9 cellular contexts compared by ENCODE assay signal in the genomic region with DNA sequence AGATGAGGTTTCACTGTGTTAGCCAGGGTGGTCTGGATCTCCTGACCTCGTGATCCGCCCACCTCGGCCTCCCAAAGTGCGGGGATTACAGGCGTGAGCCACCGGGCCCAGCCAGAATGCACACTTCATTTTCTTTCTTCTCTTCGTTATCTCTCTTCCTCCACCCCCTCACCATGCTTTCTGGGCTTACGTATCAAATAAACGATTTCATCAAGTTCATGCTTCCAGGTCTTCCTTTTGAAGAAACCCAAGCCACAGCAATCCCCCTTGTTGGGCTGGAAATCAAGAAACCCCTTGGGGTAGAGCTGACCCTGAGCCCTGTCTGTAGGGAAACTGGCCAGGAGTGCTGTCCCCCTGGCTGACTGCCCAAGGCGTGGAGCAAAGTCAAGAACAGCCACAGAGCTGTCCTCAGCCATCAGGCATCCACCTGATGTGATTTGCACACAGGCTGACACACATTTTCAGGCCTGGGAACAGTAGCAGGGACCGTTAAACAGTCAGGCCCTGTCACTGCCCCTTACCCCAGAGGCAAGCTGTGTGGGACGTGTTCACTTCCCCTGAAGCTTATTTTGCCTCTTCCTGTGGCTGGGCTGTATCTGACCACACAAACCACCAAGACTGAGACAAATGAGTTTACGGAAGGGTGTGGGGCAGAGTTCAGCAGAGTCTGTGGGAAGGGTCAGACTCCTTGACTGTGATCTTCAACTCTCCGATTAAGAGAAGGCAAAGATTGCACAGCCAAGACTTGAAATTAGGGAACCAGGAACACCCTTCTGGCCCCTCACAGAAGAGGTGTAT. TPM values are rescaled to one million over a fixed set of nuclear protein-coding genes. Genes with fewer than 3 reads are reported as not detected.
DNase-seq lines count a peak whose midpoint lies in the region; ATAC-seq, FAIRE-seq and TF ChIP-seq lines count a peak whose summit lies in the region.
"Had no signal": no experiment of that assay in that cellular context is flagged by ENCODE, and none has a peak within 500 bp of the region (broad histone marks: within the 10 kb centered on the region; RNA-seq: fewer than 3 reads in every experiment).

No MANE protein-coding gene starts in this region.

- POLR2A ChIA-PET in PC-3 (lab: Charles Lee; ENCODE audit: unreplicated experiment), result interaction anchor here (0.5 kb wide), 1 partner anchor 845 kb away, joined by 3 read pairs; no protein-coding TSS in a partner anchor

- no peak for FAIRE-seq in astrocyte (lab: Jason Lieb, UNC)

- ATAC-seq in GM18868 (IDR thresholded peaks at IDR 0.05; ENCODE audit: unreplicated experiment) (peak; percentile 99), HG02938 (IDR thresholded peaks at IDR 0.05; ENCODE audit: unreplicated experiment) (peak; percentile 99), PC-3 (peak; percentile 90)

- H3K27ac Mint-ChIP-seq in astrocyte (ENCODE audit: unreplicated experiment), result peak overlapping the region; percentile 10

- H2AK5ac ChIP-seq in mesendoderm (ENCODE audit: low read length), result no peak overlapping the region

- no peaks in the 10 kb centered on the region for H3K9me2 ChIP-seq in PC-3 (replicated peaks; ENCODE audit: low read length)

- no peaks in the 10 kb centered on the region for H3K27me3 ChIP-seq in PC-3 (ENCODE audit: low read length)
- peaks cover 23% of the 10 kb centered on the region for H3K27me3 ChIP-seq in astrocyte (ENCODE audit: insufficient read depth, low read length)
- H3K27me3 ChIP-seq in mesendoderm (ENCODE audit: insufficient read depth, low read length, poor library complexity), result no peaks in the 10 kb centered on the region
- peaks cover 0 to 8% of the 10 kb centered on the region in 2 donors for H3K27me3 ChIP-seq in tibial nerve

- peak in 1 of 2 donors; percentile 31 for TF ChIP-seq EP300 in tibial nerve (IDR thresholded peaks at IDR 0.05)

- WGBS in mesendoderm (ENCODE audit: extremely low coverage, insufficient coverage, low lambda C conversion rate), result no CpG with 5 or more reads among the region's 14 CpGs
- 44 to 45% methylated on average over 14 of the region's 14 CpGs for WGBS in tibial nerve, 2 donors

- peaks cover 13% of the 10 kb centered on the region for H3K4me1 Mint-ChIP-seq in astrocyte (ENCODE audit: low read depth, unreplicated experiment)

- H3K4me1 ChIP-seq in PC-3 (ENCODE audit: insufficient read depth, low read length) (peaks cover 10% of the 10 kb centered on the region), astrocyte (ENCODE audit: insufficient read depth, low read length) (peaks cover 13% of the 10 kb centered on the region), mesendoderm (ENCODE audit: control insufficient read depth, low read depth, low read length) (no peaks in the 10 kb centered on the region), tibial nerve (peaks cover 0 to 13% (median 10%) of the 10 kb centered on the region in 4 donors)

- H3K27me3 Mint-ChIP-seq in astrocyte (ENCODE audit: low read depth, unreplicated experiment), result peaks cover 35% of the 10 kb centered on the region

- no peak overlapping the region for H3K9ac ChIP-seq in PC-3 (ENCODE audit: low read length)
- no peak overlapping the region for H3K9ac ChIP-seq in astrocyte (ENCODE audit: low read length)
- H3K9ac ChIP-seq in mesendoderm (ENCODE audit: low read length), result no peak overlapping the region

- H3K79me2 ChIP-seq in PC-3 (ENCODE audit: low read length), result no peaks in the 10 kb centered on the region
- H3K79me2 ChIP-seq in astrocyte (ENCODE audit: insufficient read depth, low read length), result no peaks in the 10 kb centered on the region
- H3K79me2 ChIP-seq in mesendoderm (ENCODE audit: control insufficient read depth, insufficient read depth, low read length), result no peaks in the 10 kb centered on the region

- DNase-seq in PC-3 (peak; percentile 67), astrocyte (ENCODE audit: low read depth) (peak; percentile 83), mesendoderm (no peak), tibial nerve (ENCODE audit: low spot score in 2 of 2) (no peak), retina (no peak), NCI-H526 treated with DMSO at 0.1 percent for 48 hours (lab: John Stamatoyannopoulos, UW) (no peak)

- no peak overlapping the region for H2BK120ac ChIP-seq in mesendoderm (ENCODE audit: low read depth, low read length)

- intact Hi-C loops in PC-3 (cut with micrococcal nuclease), result no loop called here

- TF ChIP-seq CTCF in PC-3 (conservative IDR thresholded peaks at IDR 0.05; ENCODE audit: low read depth, low read length) (no peak), astrocyte (IDR thresholded peaks at IDR 0.05; ENCODE audit: insufficient read depth, low read depth, low read length) (no peak), tibial nerve (IDR thresholded peaks at IDR 0.05) (no peak)

- CTCF ChIA-PET in PC-3 (lab: Charles Lee), result interaction anchor here (0.7 kb wide), 1 partner anchor 20 kb away, joined by 3 read pairs; no protein-coding TSS in a partner anchor

- BruUV-seq in PC-3 (replicated peaks; lab: Mats Ljungman, UMichigan), result no TSS peak

- no peak overlapping the region for H3K4me3 Mint-ChIP-seq in astrocyte (ENCODE audit: unreplicated experiment)

- no peak overlapping the region for H3K4ac ChIP-seq in mesendoderm (ENCODE audit: low read depth, low read length)

- H3K4me2 ChIP-seq in PC-3 (ENCODE audit: low read length) (peak overlapping the region; percentile 58), astrocyte (ENCODE audit: low read length) (peak overlapping the region; percentile 68), mesendoderm (ENCODE audit: low read length) (no peak overlapping the region)

- peaks cover 22% of the 10 kb centered on the region for H3K9me3 Mint-ChIP-seq in astrocyte (ENCODE audit: unreplicated experiment)

- H4K8ac ChIP-seq in mesendoderm (ENCODE audit: low read depth, low read length), result no peak overlapping the region

- H4K20me1 ChIP-seq in PC-3 (ENCODE audit: low read length) (no peaks in the 10 kb centered on the region), astrocyte (ENCODE audit: insufficient read depth, low read length) (peaks cover 4% of the 10 kb centered on the region)

- no peak overlapping the region for H2BK5ac ChIP-seq in mesendoderm (ENCODE audit: low read length)

- no peak overlapping the region for H2BK15ac ChIP-seq in mesendoderm (replicated peaks; ENCODE audit: low read depth)

- peaks cover 8% of the 10 kb centered on the region for H3K36me3 Mint-ChIP-seq in astrocyte (ENCODE audit: low read depth, unreplicated experiment)

- no peak overlapping the region for H3K4me3 ChIP-seq in PC-3 (ENCODE audit: low read length)
- no peak overlapping the region for H3K4me3 ChIP-seq in astrocyte (ENCODE audit: insufficient read depth, low read depth, low read length)
- H3K4me3 ChIP-seq in mesendoderm (ENCODE audit: low read length), result no peak overlapping the region
- no peak overlapping the region for H3K4me3 ChIP-seq in tibial nerve

- no peak overlapping the region for H4K5ac ChIP-seq in mesendoderm (ENCODE audit: low read length)

- no peak overlapping the region for H3K23ac ChIP-seq in mesendoderm (ENCODE audit: low read length)

- no peak overlapping the region for H3K18ac ChIP-seq in mesendoderm (ENCODE audit: low read length)

- H3F3A ChIP-seq in PC-3 (ENCODE audit: low read length, unreplicated experiment), result no peaks in the 10 kb centered on the region

- H3K79me1 ChIP-seq in mesendoderm (ENCODE audit: low read length), result no peaks in the 10 kb centered on the region

- H3K36me3 ChIP-seq in PC-3 (ENCODE audit: low read depth, low read length), result no peaks in the 10 kb centered on the region
- no peaks in the 10 kb centered on the region for H3K36me3 ChIP-seq in astrocyte (ENCODE audit: insufficient read depth, low read length)
- H3K36me3 ChIP-seq in mesendoderm (ENCODE audit: control insufficient read depth, insufficient read depth, low read length), result no peaks in the 10 kb centered on the region
- H3K36me3 ChIP-seq in tibial nerve, result no peaks in the 10 kb centered on the region

- no peak for TF ChIP-seq POLR2A in tibial nerve (IDR thresholded peaks at IDR 0.05)

- H2AFZ ChIP-seq in PC-3 (ENCODE audit: low read length), result no peak overlapping the region; the same call in 1 of the 2 replicates
- H2AFZ ChIP-seq in astrocyte (ENCODE audit: low read depth, low read length), result no peak overlapping the region

- H3K27ac ChIP-seq in PC-3 (ENCODE audit: low read length) (peak overlapping the region; percentile 30; the same call in 1 of the 2 replicates), astrocyte (ENCODE audit: low read depth, low read length) (no peak overlapping the region), mesendoderm (ENCODE audit: low read depth, low read length) (no peak overlapping the region), tibial nerve (peak overlapping the region in 3 of 4 donors; percentile 22 to 59 (median 40))

- H3K9me3 ChIP-seq in PC-3 (ENCODE audit: low read length) (0 out of 2 replicates have a peak, but pooled peaks cover 3% of the 10 kb centered on the region), astrocyte (ENCODE audit: insufficient read depth, low read depth, low read length) (peaks cover 13% of the 10 kb centered on the region), tibial nerve (peaks cover 0 to 15% (median 0%) of the 10 kb centered on the region in 4 donors)

- peak overlapping the region; percentile 11 for H3K56ac ChIP-seq in mesendoderm (ENCODE audit: low read length)

RNA-seq across cellular contexts. Expression of gene NMUR1, which starts 15.1 kb away (rescaled TPM):
- 0.17 TPM in 1 of 2 replicates, not detected in the other for total RNA-seq in PC-3 (2014; rRNA removed)
- not detected in 2 replicates for total RNA-seq in astrocyte
- polyA plus RNA-seq in mesendoderm (2013, experiment 1 of 2), result 0.15 TPM
- polyA plus RNA-seq in mesendoderm (2013, experiment 2 of 2), result 0.20 TPM
- total RNA-seq in tibial nerve, result 1 to 10 TPM in 1 of 4 donors, under 1 TPM in 2, not detected in 1; 0.21 to 2.5 (median 0.22) TPM

RNA-seq across cellular contexts. Expression of gene TEX44, which starts 47.4 kb away (rescaled TPM):
- not detected in 2 replicates for total RNA-seq in PC-3 (2014; rRNA removed)
- not detected in 2 replicates for total RNA-seq in astrocyte
- polyA plus RNA-seq in mesendoderm (2013, experiment 1 of 2), result not detected
- polyA plus RNA-seq in mesendoderm (2013, experiment 2 of 2), result not detected
- total RNA-seq in tibial nerve, result not detected
- total RNA-seq: subcutaneous adipose tissue had no signal

Comparison
In these comparisons a context has a peak if more than half of its experiments do, and no peak if none do; other contexts are left out.
1. DNase-seq: peak in PC-3 (single experiment) and astrocyte (single experiment); none in mesendoderm (single experiment), tibial nerve (0 of 2), retina (single experiment) and NCI-H526 treated with DMSO at 0.1 percent for 48 hours (single experiment).
2. H3K27ac ChIP-seq: peak in PC-3 (single experiment) and tibial nerve (3 of 4); none in astrocyte (single experiment) and mesendoderm (single experiment).
3. Peak in every context shown above with its lines, with median percentiles within 50 percentile points of each other: ATAC-seq.